ENCODE assay signal across 8 cellular contexts in genomic region chr12:12398026-12398859, GRCh38. TPM values are rescaled to one million over a fixed set of nuclear protein-coding genes. Genes with fewer than 3 reads are reported as not detected.
A peak's percentile ranks its signal among the peaks of the same experiment; 100 is the strongest.
DNase-seq lines count a peak whose midpoint lies in the region; ATAC-seq and TF ChIP-seq lines count a peak whose summit lies in the region.

No MANE protein-coding gene starts in this region.

- no peaks in the 10 kb centered on the region; the same call in 1 of the 2 replicates for H3K36me3 ChIP-seq in MG63

- H3K27ac ChIP-seq in AG04450 (ENCODE audit: low read depth, low read length) = peak overlapping the region; percentile 88

- H3K4me3 ChIP-seq in AG04450 (ENCODE audit: low read depth, low read length) (no peak overlapping the region), MG63 (no peak overlapping the region), choroid plexus epithelial cell (ENCODE audit: low read depth, low read length) (no peak overlapping the region)

- no peak for ATAC-seq in HG03039 (IDR thresholded peaks at IDR 0.05; ENCODE audit: unreplicated experiment)

- DNase-seq in AG04450 (ENCODE audit: low read depth, low spot score) = peak; percentile 89
- DNase-seq in MG63 = peak; percentile 90
- DNase-seq in choroid plexus epithelial cell (ENCODE audit: low read depth) = peak; percentile 96
- DNase-seq in myocyte (ENCODE audit: low read depth) = peak; percentile 61
- DNase-seq in midbrain (lab: John Stamatoyannopoulos, UW) = no peak
- no peak for DNase-seq in activated gamma-delta T cell treated with Interleukin-2 at 50 U/mL for 16 hours
- no peak for DNase-seq in activated T-helper 1 cell treated with anti-CD3 and anti-CD28 coated beads, Interleukin-12 subunit alpha, Interleukin-12 subunit beta, Interleukin-2, Interleukin-4 antibody, amounts not matched to agents 30 ng/mL and 10 ng/mL and 1 ng/mL, durations not matched to agents 14 hours and 24 hours and 36 hours (ENCODE audit: low spot score)

- CTCF ChIA-PET in AG04450 (lab: Charles Lee) = interaction anchor here (0.5 to 1.6 kb wide), 5 partner anchors 12 to 700 kb away, joined by 3 to 7 read pairs (median 3); no protein-coding TSS in a partner anchor

- TF ChIP-seq CTCF in AG04450 (IDR thresholded peaks at IDR 0.05; ENCODE audit: low read depth, low read length) (peak; percentile 14), choroid plexus epithelial cell (conservative IDR thresholded peaks at IDR 0.05; ENCODE audit: low read depth, low read length) (peak; percentile 40)

- H3K9me3 Mint-ChIP-seq in activated T-helper 1 cell treated with anti-CD3 and anti-CD28 coated beads, Interleukin-12 subunit alpha, Interleukin-12 subunit beta, Interleukin-2, Interleukin-4 antibody, amounts not matched to agents 30 ng/mL and 10 ng/mL and 1 ng/mL, durations not matched to agents 14 hours and 24 hours and 36 hours = peaks cover 8% of the 10 kb centered on the region

- intact Hi-C loops in activated T-helper 1 cell treated with anti-CD3 and anti-CD28 coated beads, Interleukin-12 subunit alpha, Interleukin-12 subunit beta, Interleukin-2, Interleukin-4 antibody, amounts not matched to agents 30 ng/mL and 10 ng/mL and 1 ng/mL, durations not matched to agents 14 hours and 24 hours and 36 hours (cut with micrococcal nuclease) = loop anchor here (5.0 kb wide), 1 partner anchor 34 kb away; no protein-coding TSS in a partner anchor

- no peak overlapping the region for H3K4me3 Mint-ChIP-seq in activated T-helper 1 cell treated with anti-CD3 and anti-CD28 coated beads, Interleukin-12 subunit alpha, Interleukin-12 subunit beta, Interleukin-2, Interleukin-4 antibody, amounts not matched to agents 30 ng/mL and 10 ng/mL and 1 ng/mL, durations not matched to agents 14 hours and 24 hours and 36 hours

- no peak overlapping the region for H3K27ac Mint-ChIP-seq in activated T-helper 1 cell treated with anti-CD3 and anti-CD28 coated beads, Interleukin-12 subunit alpha, Interleukin-12 subunit beta, Interleukin-2, Interleukin-4 antibody, amounts not matched to agents 30 ng/mL and 10 ng/mL and 1 ng/mL, durations not matched to agents 14 hours and 24 hours and 36 hours

- H3K9me3 ChIP-seq in AG04450 (ENCODE audit: control insufficient read depth, insufficient read depth, low read length) (no peaks in the 10 kb centered on the region), MG63 (no peaks in the 10 kb centered on the region)

- peaks cover 31% of the 10 kb centered on the region for H3K36me3 Mint-ChIP-seq in activated T-helper 1 cell treated with anti-CD3 and anti-CD28 coated beads, Interleukin-12 subunit alpha, Interleukin-12 subunit beta, Interleukin-2, Interleukin-4 antibody, amounts not matched to agents 30 ng/mL and 10 ng/mL and 1 ng/mL, durations not matched to agents 14 hours and 24 hours and 36 hours (ENCODE audit: low read depth)

- H3K27me3 Mint-ChIP-seq in activated T-helper 1 cell treated with anti-CD3 and anti-CD28 coated beads, Interleukin-12 subunit alpha, Interleukin-12 subunit beta, Interleukin-2, Interleukin-4 antibody, amounts not matched to agents 30 ng/mL and 10 ng/mL and 1 ng/mL, durations not matched to agents 14 hours and 24 hours and 36 hours (ENCODE audit: insufficient read depth) = no peaks in the 10 kb centered on the region

- POLR2A ChIA-PET in AG04450 (lab: Yijun Ruan, JAX) = interaction anchor here (0.5 to 1.1 kb wide), 9 partner anchors 14 to 1680 kb away, joined by 3 to 5 read pairs (median 3); no protein-coding TSS in a partner anchor

- H3K27me3 ChIP-seq in AG04450 (ENCODE audit: control insufficient read depth, insufficient read depth, low read length) (no peaks in the 10 kb centered on the region), MG63 (no peaks in the 10 kb centered on the region)

- peaks cover 42% of the 10 kb centered on the region for H3K4me1 Mint-ChIP-seq in activated T-helper 1 cell treated with anti-CD3 and anti-CD28 coated beads, Interleukin-12 subunit alpha, Interleukin-12 subunit beta, Interleukin-2, Interleukin-4 antibody, amounts not matched to agents 30 ng/mL and 10 ng/mL and 1 ng/mL, durations not matched to agents 14 hours and 24 hours and 36 hours (ENCODE audit: low read depth)

RNA-seq across cellular contexts. Expression of gene BORCS5, which starts 41.4 kb away (rescaled TPM):
- polyA plus RNA-seq in AG04450 (2011; rRNA removed) = 13.6 and 14.1 TPM in 2 replicates
- 28.5 and 29.5 TPM in 2 replicates for polyA minus RNA-seq in AG04450 (2011; rRNA and poly(A)+ RNA removed)
- total RNA-seq in MG63 (2014; rRNA removed; shearing (Covaris generic); ENCODE audit: low replicate concordance) = 3.6 and 5.6 TPM in 2 replicates
- total RNA-seq in myocyte = 15.7 and 15.8 TPM in 2 replicates
- 14.1 TPM for polyA plus RNA-seq in myocyte (2012)
- 34.5 and 39.6 TPM in 2 replicates for total RNA-seq in activated T-helper 1 cell treated with anti-CD3 and anti-CD28 coated beads, Interleukin-12 subunit alpha, Interleukin-12 subunit beta, Interleukin-2, Interleukin-4 antibody, amounts not matched to agents 30 ng/mL and 10 ng/mL and 1 ng/mL, durations not matched to agents 14 hours and 24 hours and 36 hours

RNA-seq across cellular contexts. Expression of gene MANSC1, which starts 48.2 kb away (rescaled TPM):
- polyA plus RNA-seq in AG04450 (2011; rRNA removed) = 2.8 and 4.2 TPM in 2 replicates
- polyA minus RNA-seq in AG04450 (2011; rRNA and poly(A)+ RNA removed) = 1.3 and 1.8 TPM in 2 replicates
- total RNA-seq in MG63 (2014; rRNA removed; shearing (Covaris generic); ENCODE audit: low replicate concordance) = 0.92 TPM in 1 of 2 replicates, not detected in the other
- 0.10 and 0.21 TPM in 2 replicates for total RNA-seq in myocyte
- 0.43 TPM for polyA plus RNA-seq in myocyte (2012)
- total RNA-seq in activated T-helper 1 cell treated with anti-CD3 and anti-CD28 coated beads, Interleukin-12 subunit alpha, Interleukin-12 subunit beta, Interleukin-2, Interleukin-4 antibody, amounts not matched to agents 30 ng/mL and 10 ng/mL and 1 ng/mL, durations not matched to agents 14 hours and 24 hours and 36 hours = 0.83 and 1.4 TPM in 2 replicates

Comparison
In these comparisons a context has a peak if more than half of its experiments do, and no peak if none do; other contexts are left out.
1. DNase-seq: peak in AG04450 (single experiment), MG63 (single experiment), choroid plexus epithelial cell (single experiment) and myocyte (single experiment); none in midbrain (single experiment), activated gamma-delta T cell treated with Interleukin-2 at 50 U/mL for 16 hours (single experiment) and activated T-helper 1 cell treated with anti-CD3 and anti-CD28 coated beads, Interleukin-12 subunit alpha, Interleukin-12 subunit beta, Interleukin-2, Interleukin-4 antibody, amounts not matched to agents 30 ng/mL and 10 ng/mL and 1 ng/mL, durations not matched to agents 14 hours and 24 hours and 36 hours (single experiment).